In the genomic region with DNA sequence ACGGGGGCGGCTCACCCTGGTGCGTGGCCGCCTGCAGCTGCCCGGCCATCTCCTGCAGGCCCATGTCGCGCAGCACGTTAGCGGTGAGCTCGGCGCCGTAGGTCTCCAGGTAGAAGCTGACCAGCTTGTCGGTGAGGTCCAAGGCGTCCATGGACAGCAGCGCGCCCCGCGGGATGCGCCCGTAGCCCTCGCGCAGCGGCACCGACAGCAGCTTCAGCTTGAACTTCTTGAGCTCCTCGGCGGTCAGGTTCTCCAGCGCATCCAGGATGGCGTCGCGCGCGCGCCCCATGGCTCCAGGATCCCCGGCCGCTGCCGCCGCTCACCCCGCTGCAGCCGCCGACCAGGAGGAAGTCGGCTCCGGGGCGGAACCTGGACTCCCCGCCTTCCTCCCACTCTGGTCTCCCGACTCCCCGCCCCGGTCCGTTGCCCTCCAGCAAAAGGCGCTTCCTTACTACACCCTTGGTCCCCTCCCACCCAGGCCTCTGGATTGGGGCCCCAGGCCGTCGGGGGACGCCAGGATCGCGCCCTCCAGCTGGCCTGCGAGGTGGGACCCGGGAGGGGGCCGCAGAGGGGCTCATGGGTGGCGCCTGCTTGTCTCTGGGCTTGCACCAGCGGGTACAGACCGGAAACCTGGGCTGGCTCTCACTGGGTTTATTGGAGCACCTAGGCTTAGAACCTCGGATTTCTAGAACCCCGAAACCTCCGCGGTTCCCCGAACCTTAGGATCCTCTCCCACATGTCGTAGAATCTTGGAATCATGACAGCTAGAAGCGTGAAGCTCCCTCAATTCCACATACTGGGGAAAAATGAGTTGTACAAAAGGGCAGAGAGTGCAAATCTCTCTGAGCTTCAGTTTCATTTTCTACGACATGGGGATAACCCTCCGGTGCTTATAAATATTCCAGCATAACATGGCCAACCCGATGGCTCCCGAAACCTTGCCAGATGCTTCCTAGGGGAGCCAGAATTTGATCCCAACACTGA, we compare ENCODE assay signal across 7 cellular contexts. TPM values are rescaled to one million over a fixed set of nuclear protein-coding genes. Genes with fewer than 3 reads are reported as not detected.
DNase-seq lines count a peak whose midpoint lies in the region; ATAC-seq and TF ChIP-seq lines count a peak whose summit lies in the region.

A gene (minus strand): TSS at position 359 of the 984 bp plus-strand sequence. CDS start 70 bp downstream, at position 289.

- H3K4me1 ChIP-seq in RWPE2 (ENCODE audit: insufficient read depth, poor library complexity, severe bottlenecking), result peaks cover 11% of the 10 kb centered on the region
- H3K4me1 ChIP-seq in suprapubic skin, result peaks cover 53% of the 10 kb centered on the region

- peak; percentile 24 for ATAC-seq in GM18505 (IDR thresholded peaks at IDR 0.05; ENCODE audit: unreplicated experiment)
- ATAC-seq in HG02798 (IDR thresholded peaks at IDR 0.05; ENCODE audit: poor library complexity, unreplicated experiment), result peak; percentile 40
- peak; percentile 35 for ATAC-seq in RWPE2 (ENCODE audit: low read depth)

- H3K27me3 ChIP-seq in RWPE2 (ENCODE audit: insufficient read depth, poor library complexity, severe bottlenecking) (no peaks in the 10 kb centered on the region), suprapubic skin (no peaks in the 10 kb centered on the region)

- DNase-seq in RWPE2 (ENCODE audit: low spot score) (peak; percentile 57), dermis blood vessel endothelial cell (peak; percentile 51), lower leg skin (ENCODE audit: low spot score in 2 of 2) (peak; percentile 49 to 94), suprapubic skin (ENCODE audit: low spot score in 2 of 2) (peak in 1 of 2 donors; percentile 80), NCI-H524 treated with DMSO at 0.1 percent for 48 hours (lab: John Stamatoyannopoulos, UW) (no peak)

- H3K27ac ChIP-seq in RWPE2 (ENCODE audit: poor library complexity, severe bottlenecking) (peak within 1 kb of the TSS; percentile 39), suprapubic skin (peak within 1 kb of the TSS; percentile 77)

- TF ChIP-seq EP300 in suprapubic skin (IDR thresholded peaks at IDR 0.05), result no peak

- TF ChIP-seq CTCF in RWPE2 (IDR thresholded peaks at IDR 0.05; ENCODE audit: poor library complexity, severe bottlenecking) (no peak), lower leg skin (IDR thresholded peaks at IDR 0.05) (no peak), suprapubic skin (IDR thresholded peaks at IDR 0.05) (no peak)

- peak; percentile 71 for TF ChIP-seq POLR2A in GM18505 (IDR thresholded peaks at IDR 0.05; ENCODE audit: borderline replicate concordance, extremely low read depth, insufficient read depth, insufficient read length)
- TF ChIP-seq POLR2A in lower leg skin (IDR thresholded peaks at IDR 0.05), result no peak
- no peak for TF ChIP-seq POLR2A in suprapubic skin (IDR thresholded peaks at IDR 0.05)

- intact Hi-C loops in lower leg skin (cut with DNase I; ENCODE audit: low total_unique reads), result no loop called here

- H3K4me3 ChIP-seq in RWPE2 (ENCODE audit: severe bottlenecking) (peak within 1 kb of the TSS; percentile 39), lower leg skin (ENCODE audit: low read depth, poor library complexity, severe bottlenecking) (peak within 1 kb of the TSS; percentile 68), suprapubic skin (peak within 1 kb of the TSS; percentile 69)

- H3K36me3 ChIP-seq in RWPE2 (ENCODE audit: low read depth) (no peaks in the 10 kb centered on the region; the same call in 1 of the 2 replicates), suprapubic skin (no peaks in the 10 kb centered on the region)

- WGBS in lower leg skin, 2 donors, result 3 to 4% methylated on average over 58 to 62 of the region's 71 CpGs
- 1% methylated on average over 58 of the region's 71 CpGs for WGBS in suprapubic skin

- H3K9me3 ChIP-seq in RWPE2 (ENCODE audit: severe bottlenecking), result no peaks in the 10 kb centered on the region
- no peaks in the 10 kb centered on the region for H3K9me3 ChIP-seq in suprapubic skin

RNA-seq across cellular contexts. Expression of the gene that starts here (rescaled TPM):
- total RNA-seq in dermis blood vessel endothelial cell, result 74.5 and 101 TPM in 2 replicates
- 100 to 1,000 TPM in 3 of 4 donors, 10 to 100 TPM in 1; 87.5 to 140 (median 122) TPM for total RNA-seq in lower leg skin
- 100 to 1,000 TPM in 3 of 4 donors, 10 to 100 TPM in 1; 43.8 to 162 (median 121) TPM for total RNA-seq in suprapubic skin
